Comparison of ENCODE assay signal across 8 cellular contexts in the genomic region with DNA sequence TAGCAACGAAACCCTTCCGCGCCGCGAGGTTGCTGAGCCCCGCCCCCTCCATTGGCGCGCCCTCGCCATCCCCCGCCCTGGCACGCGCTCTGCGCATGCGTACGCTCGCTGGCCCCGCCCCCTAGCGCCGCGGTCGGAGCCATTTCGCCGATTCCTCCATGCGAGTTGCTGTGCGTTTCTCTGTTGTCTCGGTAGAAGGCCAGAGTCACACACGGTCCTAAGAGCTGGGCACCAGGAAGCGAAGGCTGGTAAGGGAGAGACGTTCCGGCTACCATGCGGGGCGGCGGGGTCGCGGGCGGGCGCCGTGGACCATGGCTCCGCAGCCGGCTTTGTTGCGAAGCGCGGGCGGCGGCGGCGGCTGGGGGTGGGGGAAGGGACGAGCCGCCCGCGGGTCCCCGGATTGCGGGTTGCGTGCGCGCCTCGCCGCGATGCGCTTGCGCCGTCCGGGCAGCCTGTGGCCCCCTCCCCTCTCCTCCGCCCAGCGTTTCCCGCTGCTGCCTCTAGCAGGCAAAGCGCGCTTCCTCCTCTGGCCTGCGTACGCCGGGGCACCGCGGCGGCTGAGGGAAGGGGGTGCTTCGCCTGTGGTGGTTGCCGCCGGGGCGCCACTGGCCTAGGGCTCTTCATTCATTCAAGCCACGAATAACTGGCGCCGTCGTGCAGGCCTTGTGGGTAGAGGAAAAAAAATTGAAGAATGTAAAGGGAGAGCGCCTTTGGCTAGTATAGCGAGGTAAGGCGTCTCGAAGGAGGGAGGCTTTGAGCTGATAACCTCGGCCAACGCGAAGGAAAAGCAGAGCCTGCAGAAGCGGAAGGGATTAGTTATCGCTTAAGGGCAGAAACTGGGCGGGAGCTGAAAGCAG. TPM values are rescaled to one million over a fixed set of nuclear protein-coding genes. Genes with fewer than 3 reads are reported as not detected.
DNase-seq lines count a peak whose midpoint lies in the region; ATAC-seq, FAIRE-seq and TF ChIP-seq lines count a peak whose summit lies in the region.

A gene (plus strand): TSS at position 139 of the 857 bp plus-strand sequence. CDS start 3,220 bp downstream, outside the sequence.

- intact Hi-C loops in kidney (cut with DNase I), result no loop called here

- H3K9me3 ChIP-seq in kidney (ENCODE audit: control insufficient read depth in 1 of 2, low read length in 2 of 2), result no peaks in the 10 kb centered on the region

- peak; percentile 100 for DNase-seq in AG20443 (ENCODE audit: low spot score)
- peak; percentile 82 for DNase-seq in NCI-H446 treated with DMSO at 0.1 percent for 48 hours (lab: John Stamatoyannopoulos, UW)
- peak; percentile 99 for DNase-seq in activated CD4-positive, CD25-positive, alpha-beta regulatory T cell treated with anti-CD3 and anti-CD28 coated beads, Interleukin-2, amount 50 U/mL, for 72 hours
- DNase-seq in cerebellar nuclear complex (lab: John Stamatoyannopoulos, UW), result peak; percentile 10 to 86
- peak; percentile 98 for DNase-seq in kidney
- peak; percentile 94 for DNase-seq in stimulated activated CD4-positive, alpha-beta T cell treated with anti-CD3 and anti-CD28 coated beads, Interleukin-15, amount 100 ng/mL, for 24 hours

- peaks cover 11 to 18% of the 10 kb centered on the region in 2 donors for H3K4me1 ChIP-seq in kidney (ENCODE audit: control insufficient read depth in 1 of 2, insufficient read depth in 1 of 2, low read depth in 1 of 2, low read length in 2 of 2)

- H3K36me3 ChIP-seq in kidney (ENCODE audit: control insufficient read depth in 1 of 2, insufficient read depth in 2 of 2, low read length in 2 of 2), result peaks cover 3 to 6% of the 10 kb centered on the region in 2 donors

- peak within 1 kb of the TSS; percentile 80 to 97 for H3K9ac ChIP-seq in kidney (ENCODE audit: low read length in 2 of 2)

- H3K4me3 ChIP-seq in kidney (ENCODE audit: low read length in 2 of 2), result peak within 1 kb of the TSS; percentile 87 to 93

- ATAC-seq in GM19043 (IDR thresholded peaks at IDR 0.05; ENCODE audit: low read depth, unreplicated experiment) (peak; percentile 80), HG03378 (IDR thresholded peaks at IDR 0.05; ENCODE audit: unreplicated experiment) (peak; percentile 59)

- peak within 1 kb of the TSS; percentile 96 to 97 for H3K27ac ChIP-seq in kidney (ENCODE audit: low read depth in 2 of 2, low read length in 2 of 2)

- TF ChIP-seq CTCF in kidney (IDR thresholded peaks at IDR 0.05; ENCODE audit: borderline replicate concordance, extremely low read depth, insufficient read depth), result peak; percentile 10

- FAIRE-seq in kidney (lab: Jason Lieb, UNC), result no peak

RNA-seq across cellular contexts. Expression of the gene that starts here (rescaled TPM):
- 152 TPM for total RNA-seq in kidney
- polyA plus RNA-seq in kidney (ENCODE audit: insufficient read depth, low read depth, low replicate concordance), result 72.3 TPM

Comparison
In these comparisons a context has a peak if more than half of its experiments do, and no peak if none do; other contexts are left out.
1. Peak in every context shown above with its lines: DNase-seq, ATAC-seq, H3K4me3 ChIP-seq and H3K27ac ChIP-seq.
2. DNase-seq: peak in every context shown above with its lines; median percentile 100 in AG20443; 99 in activated CD4-positive, CD25-positive, alpha-beta regulatory T cell treated with anti-CD3 and anti-CD28 coated beads, Interleukin-2, amount 50 U/mL, for 72 hours; 98 in kidney; 94 in stimulated activated CD4-positive, alpha-beta T cell treated with anti-CD3 and anti-CD28 coated beads, Interleukin-15, amount 100 ng/mL, for 24 hours; 82 in NCI-H446 treated with DMSO at 0.1 percent for 48 hours; 48 in cerebellar nuclear complex.